1 cellular context compared by ENCODE assay signal in the genomic region with DNA sequence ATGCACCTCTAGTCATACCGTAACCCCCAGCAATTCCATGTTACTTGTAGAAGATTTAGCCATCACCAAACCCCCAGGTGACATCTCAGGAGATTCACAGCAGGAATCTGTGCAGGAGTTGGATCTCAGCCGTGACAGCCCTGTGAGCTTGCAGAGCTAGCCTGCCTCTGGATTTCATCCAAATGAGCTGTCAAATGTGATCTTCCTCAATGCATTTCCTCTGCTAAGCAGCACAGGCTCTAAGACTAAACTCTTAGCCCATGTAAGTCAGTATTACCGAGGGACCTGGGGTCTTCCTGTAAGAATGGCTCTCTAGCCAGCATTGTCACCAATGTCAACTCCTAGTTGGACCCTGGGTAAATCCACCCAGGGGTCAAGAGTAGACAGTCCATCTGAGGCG.
TF ChIP-seq lines count a peak whose summit lies in the region.

No MANE protein-coding gene starts in this region.

TF ChIP-seq in neural cell, 6 proteins besides CTCF, POLR2A, EP300 and RAD21:
- TF ChIP-seq POLR2AphosphoS5 (IDR thresholded peaks at IDR 0.05) (peak; percentile 52), MXI1 (conservative IDR thresholded peaks at IDR 0.05; ENCODE audit: poor library complexity, severe bottlenecking) (no peak), EZH2 (IDR thresholded peaks at IDR 0.05; ENCODE audit: borderline replicate concordance, insufficient read depth, low read length, poor library complexity, severe bottlenecking) (no peak)
- TF ChIP-seq, protein P1, sequence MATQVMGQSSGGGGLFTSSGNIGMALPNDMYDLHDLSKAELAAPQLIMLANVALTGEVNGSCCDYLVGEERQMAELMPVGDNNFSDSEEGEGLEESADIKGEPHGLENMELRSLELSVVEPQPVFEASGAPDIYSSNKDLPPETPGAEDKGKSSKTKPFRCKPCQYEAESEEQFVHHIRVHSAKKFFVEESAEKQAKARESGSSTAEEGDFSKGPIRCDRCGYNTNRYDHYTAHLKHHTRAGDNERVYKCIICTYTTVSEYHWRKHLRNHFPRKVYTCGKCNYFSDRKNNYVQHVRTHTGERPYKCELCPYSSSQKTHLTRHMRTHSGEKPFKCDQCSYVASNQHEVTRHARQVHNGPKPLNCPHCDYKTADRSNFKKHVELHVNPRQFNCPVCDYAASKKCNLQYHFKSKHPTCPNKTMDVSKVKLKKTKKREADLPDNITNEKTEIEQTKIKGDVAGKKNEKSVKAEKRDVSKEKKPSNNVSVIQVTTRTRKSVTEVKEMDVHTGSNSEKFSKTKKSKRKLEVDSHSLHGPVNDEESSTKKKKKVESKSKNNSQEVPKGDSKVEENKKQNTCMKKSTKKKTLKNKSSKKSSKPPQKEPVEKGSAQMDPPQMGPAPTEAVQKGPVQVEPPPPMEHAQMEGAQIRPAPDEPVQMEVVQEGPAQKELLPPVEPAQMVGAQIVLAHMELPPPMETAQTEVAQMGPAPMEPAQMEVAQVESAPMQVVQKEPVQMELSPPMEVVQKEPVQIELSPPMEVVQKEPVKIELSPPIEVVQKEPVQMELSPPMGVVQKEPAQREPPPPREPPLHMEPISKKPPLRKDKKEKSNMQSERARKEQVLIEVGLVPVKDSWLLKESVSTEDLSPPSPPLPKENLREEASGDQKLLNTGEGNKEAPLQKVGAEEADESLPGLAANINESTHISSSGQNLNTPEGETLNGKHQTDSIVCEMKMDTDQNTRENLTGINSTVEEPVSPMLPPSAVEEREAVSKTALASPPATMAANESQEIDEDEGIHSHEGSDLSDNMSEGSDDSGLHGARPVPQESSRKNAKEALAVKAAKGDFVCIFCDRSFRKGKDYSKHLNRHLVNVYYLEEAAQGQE (IDR thresholded peaks at IDR 0.05; ENCODE audit: borderline replicate concordance) = no peak
